Comparison of ENCODE assay signal across 22 cellular contexts in genomic region chr2:163640542-163641195, GRCh38.
"Had no signal": no experiment of that assay in that cellular context is flagged by ENCODE, and none has a peak within 500 bp of the region (broad histone marks: within the 10 kb centered on the region; RNA-seq: fewer than 3 reads in every experiment).

No MANE protein-coding gene starts in this region.

- ATAC-seq: activated CD8-positive, alpha-beta T cell treated with anti-CD3 and anti-CD28 coated beads, Interleukin-2, amount 10 ng/mL, durations not matched to agents 7 days and 5 days; activated naive CD4-positive, alpha-beta T cell treated with anti-CD3 and anti-CD28 coated beads, Interleukin-2, amount 50 U/mL, for 72 hours; foreskin keratinocyte; left colon; naive thymus-derived CD8-positive, alpha-beta T cell; right lobe of liver had no signal

- H3K27me3 ChIP-seq: foreskin keratinocyte, ovary, right lobe of liver, thyroid gland had no signal

- H3K36me3 ChIP-seq: ovary, prostate gland, right lobe of liver, thyroid gland had no signal

- H3K27ac Mint-ChIP-seq: activated CD4-positive, alpha-beta T cell treated with anti-CD3 and anti-CD28 coated beads, Interleukin-2, amount 10 ng/mL, durations not matched to agents 24 days and 14 days; activated CD8-positive, alpha-beta T cell treated with anti-CD3 and anti-CD28 coated beads, Interleukin-2, amount 10 ng/mL, durations not matched to agents 7 days and 5 days; activated naive CD4-positive, alpha-beta T cell treated with anti-CD3 and anti-CD28 coated beads, Interleukin-2, amount 50 U/mL, for 72 hours; naive thymus-derived CD8-positive, alpha-beta T cell; stimulated activated naive CD8-positive, alpha-beta T cell treated with anti-CD3 and anti-CD28 coated beads, Interleukin-15, Interleukin-2, amounts not matched to agents 100 ng/mL and 50 ng/mL, for 24 hours had no signal

- H3K4me1 Mint-ChIP-seq: activated CD4-positive, alpha-beta T cell treated with anti-CD3 and anti-CD28 coated beads, Interleukin-2, amount 10 ng/mL, durations not matched to agents 24 days and 14 days; naive thymus-derived CD8-positive, alpha-beta T cell had no signal

- H3K9me3 Mint-ChIP-seq: activated CD4-positive, alpha-beta T cell treated with anti-CD3 and anti-CD28 coated beads, Interleukin-2, amount 10 ng/mL, durations not matched to agents 24 days and 14 days; brain; stimulated activated naive CD8-positive, alpha-beta T cell treated with anti-CD3 and anti-CD28 coated beads, Interleukin-15, Interleukin-2, amounts not matched to agents 100 ng/mL and 50 ng/mL, for 24 hours had no signal

- H3K36me3 Mint-ChIP-seq: activated naive CD4-positive, alpha-beta T cell treated with anti-CD3 and anti-CD28 coated beads, Interleukin-2, amount 50 U/mL, for 72 hours; brain; naive thymus-derived CD8-positive, alpha-beta T cell had no signal

- H3K27ac ChIP-seq: foreskin keratinocyte, ovary, prostate gland, right lobe of liver, skin epidermis, thyroid gland had no signal

- H3K4me1 ChIP-seq: foreskin keratinocyte, prostate gland, right lobe of liver, thyroid gland had no signal

- H3K27me3 Mint-ChIP-seq: activated CD4-positive, alpha-beta T cell treated with anti-CD3 and anti-CD28 coated beads, Interleukin-2, amount 10 ng/mL, durations not matched to agents 24 days and 14 days; brain; naive thymus-derived CD8-positive, alpha-beta T cell; stimulated activated naive CD8-positive, alpha-beta T cell treated with anti-CD3 and anti-CD28 coated beads, Interleukin-15, Interleukin-2, amounts not matched to agents 100 ng/mL and 50 ng/mL, for 24 hours had no signal

- H3K4me3 ChIP-seq: lung, ovary, prostate gland, right lobe of liver, skin epidermis, thyroid gland had no signal

- H3K4me3 Mint-ChIP-seq: activated CD4-positive, alpha-beta T cell treated with anti-CD3 and anti-CD28 coated beads, Interleukin-2, amount 10 ng/mL, durations not matched to agents 24 days and 14 days; activated CD8-positive, alpha-beta T cell treated with anti-CD3 and anti-CD28 coated beads, Interleukin-2, amount 10 ng/mL, durations not matched to agents 7 days and 5 days; brain; naive thymus-derived CD8-positive, alpha-beta T cell; stimulated activated naive CD8-positive, alpha-beta T cell treated with anti-CD3 and anti-CD28 coated beads, Interleukin-15, Interleukin-2, amounts not matched to agents 100 ng/mL and 50 ng/mL, for 24 hours had no signal

- DNase-seq: activated CD4-positive, alpha-beta T cell treated with anti-CD3 and anti-CD28 coated beads, Interleukin-2, amount 10 ng/mL, durations not matched to agents 24 days and 14 days; activated CD8-positive, alpha-beta T cell treated with anti-CD3 and anti-CD28 coated beads, Interleukin-2, amount 10 ng/mL, durations not matched to agents 7 days and 5 days; activated gamma-delta T cell treated with Interleukin-2 at 50 U/mL for 16 hours; aorta; central memory CD4-positive, alpha-beta T cell; dermis blood vessel endothelial cell; effector CD8-positive, alpha-beta T cell; foreskin keratinocyte; glutamatergic neuron; left colon; naive thymus-derived CD8-positive, alpha-beta T cell; ovary; right lobe of liver; stimulated activated CD4-positive, alpha-beta T cell treated with anti-CD3 and anti-CD28 coated beads, Interleukin-1b, Interleukin-23, amount 100 ng/mL, for 48 hours; substantia nigra; thyroid gland had no signal

- H3K9me3 ChIP-seq: ovary, prostate gland, right lobe of liver, thyroid gland had no signal
